Comparison of ENCODE assay signal across 20 cellular contexts in the genomic region with DNA sequence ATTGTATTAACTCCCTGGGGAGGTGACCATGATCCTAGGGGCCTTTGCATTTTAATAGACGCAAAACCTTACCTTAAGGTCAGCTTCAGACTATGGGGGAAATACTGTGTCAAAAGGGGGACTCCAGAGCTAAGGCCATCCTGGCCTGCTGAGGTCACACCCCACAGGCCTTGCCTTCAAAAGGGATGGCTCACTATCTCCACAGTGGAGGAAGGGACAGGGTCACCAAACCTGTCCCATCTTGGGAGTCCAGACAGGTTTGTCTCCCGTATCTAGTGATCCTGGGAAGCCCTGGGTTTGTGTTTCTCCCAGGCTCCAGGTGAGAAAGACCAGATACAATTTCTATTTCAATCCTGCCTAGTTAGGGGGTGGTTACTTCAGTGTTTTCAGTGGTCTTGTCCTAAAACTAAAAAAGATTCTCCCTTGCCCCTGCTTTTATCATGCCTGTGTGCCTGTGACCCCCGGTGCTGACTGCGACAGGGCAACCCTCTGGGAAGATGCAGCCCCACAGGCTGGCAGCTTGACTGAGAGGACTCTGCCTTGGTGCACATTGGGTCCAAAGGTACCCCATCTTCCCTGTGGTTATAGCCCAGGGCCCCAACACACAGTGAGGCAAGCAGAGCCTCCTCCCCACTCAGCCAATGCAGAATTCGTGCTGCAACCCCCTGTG.
"Had no signal": no experiment of that assay in that cellular context is flagged by ENCODE, and none has a peak within 500 bp of the region (broad histone marks: within the 10 kb centered on the region; RNA-seq: fewer than 3 reads in every experiment).

No MANE protein-coding gene starts in this region.

- H3K4me1 ChIP-seq: colonic mucosa, lower lobe of right lung, parathyroid adenoma, prostate gland, right atrium auricular region, suprapubic skin, transverse colon had no signal

- DNase-seq: colonic mucosa; effector CD4-positive, alpha-beta T cell; left ventricle myocardium superior; lower lobe of right lung; stimulated activated CD4-positive, alpha-beta T cell treated with anti-CD3 and anti-CD28 coated beads, Interleukin-12 subunit alpha, Interleukin-12 subunit beta, amount 100 ng/mL, for 4 hours; stimulated activated CD4-positive, alpha-beta T cell treated with anti-CD3 and anti-CD28 coated beads, Interleukin-1b, Interleukin-23, amount 100 ng/mL, for 48 hours; stimulated activated CD4-positive, alpha-beta T cell treated with anti-CD3 and anti-CD28 coated beads, Interleukin-4, amount 100 ng/mL, for 1 hour; stimulated activated CD8-positive, alpha-beta memory T cell treated with anti-CD3 and anti-CD28 coated beads, Interleukin-4, amount 100 ng/mL, for 48 hours; stimulated activated naive CD4-positive, alpha-beta T cell; stimulated activated naive CD8-positive, alpha-beta T cell treated with anti-CD3 and anti-CD28 coated beads, Interleukin-15, amount 100 ng/mL, for 72 hours; transverse colon had no signal

- H3K36me3 ChIP-seq: colonic mucosa, lower lobe of right lung, neutrophil, prostate gland, right atrium auricular region, suprapubic skin, transverse colon had no signal

- H3K27me3 Mint-ChIP-seq: stimulated activated naive CD8-positive, alpha-beta T cell treated with anti-CD3 and anti-CD28 coated beads, Interleukin-15, amount 100 ng/mL, for 72 hours had no signal

- H3K9me3 Mint-ChIP-seq: natural killer cell treated with Interleukin-12 subunit alpha and Interleukin-12 subunit beta and Interleukin-15 and Interleukin-18, amount 100 ng/mL, for 72 hours; neural crest cell; stimulated activated naive CD8-positive, alpha-beta T cell treated with anti-CD3 and anti-CD28 coated beads, Interleukin-15, amount 100 ng/mL, for 72 hours had no signal

- H3K4me3 ChIP-seq: colonic mucosa, lower lobe of right lung, prostate gland, right atrium auricular region, smooth muscle cell, suprapubic skin, transverse colon had no signal

- H3K27me3 ChIP-seq: colonic mucosa, neutrophil, right atrium auricular region, suprapubic skin, transverse colon had no signal

- H3K27ac Mint-ChIP-seq: natural killer cell treated with Interleukin-12 subunit alpha and Interleukin-12 subunit beta and Interleukin-15 and Interleukin-18, amount 100 ng/mL, for 72 hours; stimulated activated naive CD8-positive, alpha-beta T cell treated with anti-CD3 and anti-CD28 coated beads, Interleukin-15, amount 100 ng/mL, for 72 hours had no signal

- H3K9me3 ChIP-seq: colonic mucosa, lower lobe of right lung, neutrophil, prostate gland, right atrium auricular region, suprapubic skin, transverse colon had no signal

- H3K4me3 Mint-ChIP-seq: natural killer cell treated with Interleukin-12 subunit alpha and Interleukin-12 subunit beta and Interleukin-15 and Interleukin-18, amount 100 ng/mL, for 72 hours; neural crest cell; stimulated activated naive CD8-positive, alpha-beta T cell treated with anti-CD3 and anti-CD28 coated beads, Interleukin-15, amount 100 ng/mL, for 72 hours had no signal

- H3K27ac ChIP-seq: colonic mucosa, lower lobe of right lung, neutrophil, parathyroid adenoma, prostate gland, right atrium auricular region, suprapubic skin, transverse colon had no signal

- H3K36me3 Mint-ChIP-seq: natural killer cell treated with Interleukin-12 subunit alpha and Interleukin-12 subunit beta and Interleukin-15 and Interleukin-18, amount 100 ng/mL, for 72 hours had no signal

- ATAC-seq: left ventricle myocardium superior; lower lobe of right lung; sciatic nerve; stimulated activated naive CD8-positive, alpha-beta T cell treated with anti-CD3 and anti-CD28 coated beads, Interleukin-15, amount 100 ng/mL, for 72 hours had no signal

- H3K4me1 Mint-ChIP-seq: neural crest cell; stimulated activated naive CD8-positive, alpha-beta T cell treated with anti-CD3 and anti-CD28 coated beads, Interleukin-15, amount 100 ng/mL, for 72 hours had no signal
